In the genomic region with DNA sequence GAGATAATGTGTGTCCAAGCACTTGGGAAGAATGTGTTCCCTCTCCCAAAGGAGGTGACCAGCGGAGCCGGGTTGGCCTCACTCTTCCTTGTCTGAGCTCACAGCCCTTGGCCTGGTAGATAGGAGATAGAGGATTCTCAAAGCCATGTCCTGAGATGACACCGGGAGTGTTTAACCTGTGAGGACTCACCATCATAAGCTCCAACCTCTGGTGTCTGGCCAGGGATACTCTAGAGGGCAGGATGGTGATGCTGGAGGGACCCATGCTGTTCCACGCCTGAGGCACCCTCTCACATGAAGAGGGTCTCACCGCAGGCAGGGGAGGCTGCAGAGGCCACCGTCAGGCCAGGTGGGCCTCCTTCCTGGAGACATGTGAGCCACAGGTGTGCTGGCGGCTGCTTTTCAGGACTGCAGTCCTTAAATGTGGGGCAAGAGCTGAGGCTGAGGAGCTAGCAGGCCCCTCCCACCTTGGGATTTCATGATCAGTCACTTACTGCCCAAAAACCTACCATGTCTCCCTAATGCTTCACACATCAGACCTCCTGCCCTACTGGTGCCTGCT, we compare ENCODE assay signal across 22 cellular contexts. TPM values are rescaled to one million over a fixed set of nuclear protein-coding genes. Genes with fewer than 3 reads are reported as not detected.
A peak's percentile ranks its signal among the peaks of the same experiment; 100 is the strongest.
DNase-seq lines count a peak whose midpoint lies in the region; ATAC-seq, FAIRE-seq and TF ChIP-seq lines count a peak whose summit lies in the region.
"Had no signal": no experiment of that assay in that cellular context is flagged by ENCODE, and none has a peak within 500 bp of the region (broad histone marks: within the 10 kb centered on the region; RNA-seq: fewer than 3 reads in every experiment).

No MANE protein-coding gene starts in this region.

- no peak overlapping the region for H3K23ac ChIP-seq in IMR-90 (ENCODE audit: low read depth, low read length)

- no peaks in the 10 kb centered on the region for H3K4me1 Mint-ChIP-seq in neural crest cell
- H3K4me1 Mint-ChIP-seq in activated naive CD4-positive, alpha-beta T cell treated with anti-CD3 and anti-CD28 coated beads, Interleukin-2, amount 10 ng/mL, durations not matched to agents 7 days and 5 days, result no peaks in the 10 kb centered on the region
- H3K4me1 Mint-ChIP-seq: CD4-positive, CD25-positive, alpha-beta regulatory T cell; IgD-negative memory B cell had no signal

- 50% methylated on average over 2 of the region's 7 CpGs for WGBS in A549 (ENCODE audit: missing lambda C conversion rate)
- WGBS in IMR-90 (ENCODE audit: extremely low coverage in 2 of 2, insufficient read length in 1 of 2), 2 experiments, result 100% methylated on average over 1 of the region's 7 CpGs; no CpG with 5 or more reads in 1 of the 2 experiments
- WGBS in K562 (ENCODE audit: insufficient coverage, low coverage, missing lambda C conversion rate), result 47% methylated on average over 7 of the region's 7 CpGs

- CTCF ChIA-PET in A549 (lab: Yijun Ruan, JAX) (interaction anchor here (0.7 to 6.8 kb wide), 7 partner anchors 11 to 149 kb away, joined by 3 to 35 read pairs (median 4); no protein-coding TSS in a partner anchor), IMR-90 (lab: Yijun Ruan, JAX) (interaction anchor here (1.7 kb wide), 1 partner anchor 12 kb away, joined by 5 read pairs; no protein-coding TSS in a partner anchor), K562 (lab: Yijun Ruan, JAX; ENCODE audit: low intra/inter-chr PET ratio) (no interaction called here)
- CTCF ChIA-PET in activated naive CD4-positive, alpha-beta T cell treated with anti-CD3 and anti-CD28 coated beads, Interleukin-2, amount 10 ng/mL, durations not matched to agents 7 days and 5 days (lab: Charles Lee), result interaction anchor here (1.2 kb wide), 1 partner anchor 9 kb away, joined by 3 read pairs; no protein-coding TSS in a partner anchor

- TF ChIP-seq EP300 in A549 (IDR thresholded peaks at IDR 0.05) (no peak), K562 (IDR thresholded peaks at IDR 0.05; ENCODE audit: low read length) (no peak)

- no peak for TF ChIP-seq POLR2A in A549 (IDR thresholded peaks at IDR 0.05; ENCODE audit: low read length)
- TF ChIP-seq POLR2A in IMR-90 (IDR thresholded peaks at IDR 0.05; ENCODE audit: low read depth, low read length), result no peak
- no peak for TF ChIP-seq POLR2A in K562 (conservative IDR thresholded peaks at IDR 0.05)

- no peak overlapping the region for H3K14ac ChIP-seq in IMR-90 (replicated peaks; ENCODE audit: low read depth, low read length)

- H2BK120ac ChIP-seq in IMR-90 (ENCODE audit: low read depth, low read length), result no peak overlapping the region

- H2BK20ac ChIP-seq in IMR-90 (ENCODE audit: low read depth, low read length), result no peak overlapping the region

- H3K79me2 ChIP-seq in K562 (ENCODE audit: control insufficient read depth, insufficient read depth, low read length), result no peaks in the 10 kb centered on the region

- DNase-seq in A549 (ENCODE audit: low read depth in 1 of 2, low spot score in 1 of 2), result no peak
- DNase-seq in IMR-90, result no peak
- no peak for DNase-seq in K562 (ENCODE audit: extremely low read depth in 1 of 4, low spot score in 3 of 4)
- DNase-seq in neural crest cell (ENCODE audit: low read depth, low spot score), result no peak
- DNase-seq in effector CD8-positive, alpha-beta T cell (lab: John Stamatoyannopoulos, UW), result no peak
- no peak for DNase-seq in activated CD4-positive, alpha-beta T cell treated with anti-CD3 and anti-CD28 coated beads, Interleukin-2, amount 50 U/mL, for 4 hours
- no peak for DNase-seq in activated naive CD4-positive, alpha-beta T cell treated with anti-CD3 and anti-CD28 coated beads, Interleukin-2, amount 10 ng/mL, durations not matched to agents 7 days and 5 days
- no peak for DNase-seq in AG08396 (ENCODE audit: low spot score)
- DNase-seq: 8988T; BE2C; C1 segment of cervical spinal cord; Caco-2; CD4-positive, CD25-positive, alpha-beta regulatory T cell; GM23248; HCEC 1CT; HFFc6 had no signal

- no peak overlapping the region for H3K4me3 ChIP-seq in A549
- H3K4me3 ChIP-seq in IMR-90 (ENCODE audit: insufficient read depth, low read depth, low read length), result no peak overlapping the region
- H3K4me3 ChIP-seq in K562, result no peak overlapping the region
- H3K4me3 ChIP-seq: GM23248 had no signal

- H3K9me3 Mint-ChIP-seq in neural crest cell, result no peaks in the 10 kb centered on the region
- no peaks in the 10 kb centered on the region for H3K9me3 Mint-ChIP-seq in activated naive CD4-positive, alpha-beta T cell treated with anti-CD3 and anti-CD28 coated beads, Interleukin-2, amount 10 ng/mL, durations not matched to agents 7 days and 5 days
- H3K9me3 Mint-ChIP-seq: CD4-positive, CD25-positive, alpha-beta regulatory T cell; HFFc6; IgD-negative memory B cell had no signal

- no peak overlapping the region for H3K27ac Mint-ChIP-seq in neural crest cell (ENCODE audit: unreplicated experiment)
- no peak overlapping the region for H3K27ac Mint-ChIP-seq in activated naive CD4-positive, alpha-beta T cell treated with anti-CD3 and anti-CD28 coated beads, Interleukin-2, amount 10 ng/mL, durations not matched to agents 7 days and 5 days
- H3K27ac Mint-ChIP-seq: CD4-positive, CD25-positive, alpha-beta regulatory T cell; HFFc6; IgD-negative memory B cell had no signal

- H2AK9ac ChIP-seq in IMR-90 (replicated peaks; ENCODE audit: low read depth, low read length, poor library complexity), result no peak overlapping the region

- no peak overlapping the region for H3K9ac ChIP-seq in IMR-90 (ENCODE audit: low read depth, low read length)
- H3K9ac ChIP-seq in K562 (ENCODE audit: insufficient read depth in 1 of 2, low read depth in 2 of 2, low read length in 2 of 2), result 0 out of 4 replicates have a peak overlapping the region, but pooled peaks of 1 of the 2 experiments have one; percentile 4
- H3K9ac ChIP-seq: GM23248 had no signal

- H3K27ac ChIP-seq in A549 (no peak overlapping the region), IMR-90 (ENCODE audit: insufficient read depth, low read length) (no peak overlapping the region), K562 (ENCODE audit: extremely low read depth, low read depth, low read length) (no peak overlapping the region)
- H3K27ac ChIP-seq: GM23248, HL-60 had no signal

- H3K4me3 Mint-ChIP-seq in neural crest cell, result peak overlapping the region; percentile 38
- no peak overlapping the region for H3K4me3 Mint-ChIP-seq in activated naive CD4-positive, alpha-beta T cell treated with anti-CD3 and anti-CD28 coated beads, Interleukin-2, amount 10 ng/mL, durations not matched to agents 7 days and 5 days
- H3K4me3 Mint-ChIP-seq: CD4-positive, CD25-positive, alpha-beta regulatory T cell; HFFc6; IgD-negative memory B cell had no signal

- no peak overlapping the region for H4K91ac ChIP-seq in IMR-90 (ENCODE audit: insufficient read depth, low read depth, low read length)

- no peak overlapping the region for H2AK5ac ChIP-seq in IMR-90 (ENCODE audit: low read depth, low read length)

- dilution Hi-C loops in IMR-90 (cut with HindIII; ENCODE audit: low sequenced_read_pairs, unreplicated experiment), result no loop called here

- intact Hi-C loops in IMR-90 (cut with micrococcal nuclease), result no loop called here
- intact Hi-C loops in K562 (cut with micrococcal nuclease), result no loop called here

- H4K5ac ChIP-seq in IMR-90 (ENCODE audit: low read depth, low read length), result no peak overlapping the region

- in situ Hi-C loops in IMR-90 (cut with MboI; ENCODE audit: low sequenced_read_pairs) (no loop called here), K562 (cut with MboI) (no loop called here)

- no peaks in the 10 kb centered on the region for H3K9me1 ChIP-seq in IMR-90 (ENCODE audit: insufficient read depth, low read length)
- no peaks in the 10 kb centered on the region for H3K9me1 ChIP-seq in K562 (ENCODE audit: control insufficient read depth, insufficient read depth, low read length)

- H3K4me2 ChIP-seq in A549 (no peak overlapping the region), IMR-90 (ENCODE audit: low read depth, low read length) (no peak overlapping the region), K562 (ENCODE audit: insufficient read depth, low read length) (no peak overlapping the region)

- H3K36me3 Mint-ChIP-seq in neural crest cell (ENCODE audit: low read depth), result no peaks in the 10 kb centered on the region
- no peaks in the 10 kb centered on the region for H3K36me3 Mint-ChIP-seq in activated naive CD4-positive, alpha-beta T cell treated with anti-CD3 and anti-CD28 coated beads, Interleukin-2, amount 10 ng/mL, durations not matched to agents 7 days and 5 days
- H3K36me3 Mint-ChIP-seq: CD4-positive, CD25-positive, alpha-beta regulatory T cell had no signal

- no peaks in the 10 kb centered on the region for H3K79me1 ChIP-seq in IMR-90 (ENCODE audit: low read depth in 1 of 2, low read length in 2 of 2)

- POLR2A ChIA-PET in A549 (lab: Yijun Ruan, JAX), result interaction anchor here (1.0 kb wide), 1 partner anchor 12 kb away, joined by 6 read pairs; no protein-coding TSS in a partner anchor
- POLR2A ChIA-PET in IMR-90 (lab: Charles Lee; ENCODE audit: unreplicated experiment), result no interaction called here
- POLR2A ChIA-PET in K562 (lab: Yijun Ruan, JAX), result interaction anchor here (1.1 to 2.3 kb wide), 7 partner anchors 9 to 81 kb away, joined by 3 to 16 read pairs (median 6); no protein-coding TSS in a partner anchor

- no peaks in the 10 kb centered on the region for H3K27me3 Mint-ChIP-seq in neural crest cell (ENCODE audit: low read depth)
- peaks cover 25% of the 10 kb centered on the region for H3K27me3 Mint-ChIP-seq in activated naive CD4-positive, alpha-beta T cell treated with anti-CD3 and anti-CD28 coated beads, Interleukin-2, amount 10 ng/mL, durations not matched to agents 7 days and 5 days
- H3K27me3 Mint-ChIP-seq: IgD-negative memory B cell had no signal

- H3K56ac ChIP-seq in IMR-90 (ENCODE audit: extremely low read depth, insufficient read depth, low read length), result no peak overlapping the region

- H3K9me3 ChIP-seq in A549, result no peaks in the 10 kb centered on the region
- H3K9me3 ChIP-seq in IMR-90 (ENCODE audit: control insufficient read depth, insufficient read depth, low read length), result no peaks in the 10 kb centered on the region
- no peaks in the 10 kb centered on the region for H3K9me3 ChIP-seq in K562 (replicated peaks; ENCODE audit: control insufficient read depth, insufficient read depth, low read depth, low read length)
- H3K9me3 ChIP-seq: BE2C, Caco-2 had no signal

- no peak overlapping the region for H3K4ac ChIP-seq in IMR-90 (ENCODE audit: low read depth, low read length)

- H2AFZ ChIP-seq in IMR-90 (replicated peaks; ENCODE audit: low read length, poor library complexity) (peak overlapping the region; percentile 3), K562 (ENCODE audit: low read depth, low read length) (no peak overlapping the region; the same call in 1 of the 2 replicates)
- H2AFZ ChIP-seq: GM23248 had no signal

- H3K36me3 ChIP-seq in IMR-90 (ENCODE audit: control insufficient read depth, insufficient read depth, low read length) (no peaks in the 10 kb centered on the region), K562 (ENCODE audit: control insufficient read depth, insufficient read depth, low read length) (no peaks in the 10 kb centered on the region)
- H3K36me3 ChIP-seq: BE2C had no signal

- no peaks in the 10 kb centered on the region for H4K20me1 ChIP-seq in IMR-90 (ENCODE audit: insufficient read depth, low read length)
- H4K20me1 ChIP-seq in K562 (replicated peaks; ENCODE audit: control insufficient read depth, insufficient read depth, low read length), result no peaks in the 10 kb centered on the region

- TF ChIP-seq CTCF in A549 (IDR thresholded peaks at IDR 0.05) (no peak), IMR-90 (conservative IDR thresholded peaks at IDR 0.05; ENCODE audit: low read depth, low read length) (no peak), K562 (IDR thresholded peaks at IDR 0.05 in 2 of 3, conservative IDR thresholded peaks at IDR 0.05 in 1 of 3; ENCODE audit: insufficient read depth in 2 of 3, low read depth in 1 of 3, low read length in 3 of 3) (no peak), neural crest cell (conservative IDR thresholded peaks at IDR 0.05) (no peak)

- H3K18ac ChIP-seq in IMR-90 (ENCODE audit: low read depth, low read length), result no peak overlapping the region

- FAIRE-seq in A549 (lab: Jason Lieb, UNC), result no peak
- no peak for FAIRE-seq in K562 (lab: Jason Lieb, UNC)
- FAIRE-seq: D721Med, G401.6, GM12891, GM18507 had no signal

- no peak overlapping the region for H2BK5ac ChIP-seq in IMR-90 (ENCODE audit: low read depth, low read length, poor library complexity, severe bottlenecking)

- no peak overlapping the region for H4K8ac ChIP-seq in IMR-90 (ENCODE audit: low read depth in 2 of 2, low read length in 2 of 2)

- TF ChIP-seq RAD21 in A549 (conservative IDR thresholded peaks at IDR 0.05 in 1 of 2, IDR thresholded peaks at IDR 0.05 in 1 of 2) (no peak), IMR-90 (IDR thresholded peaks at IDR 0.05; ENCODE audit: low read length) (no peak), K562 (CRISPR knock-in tag; conservative IDR thresholded peaks at IDR 0.05 in 1 of 2, IDR thresholded peaks at IDR 0.05 in 1 of 2) (no peak)

- no peak overlapping the region for H2BK15ac ChIP-seq in IMR-90 (ENCODE audit: low read depth, low read length)

- ATAC-seq in A549 (peak; percentile 27 to 30; a peak in 3 of 6 replicates), IMR-90 (ENCODE audit: low read depth) (no peak), K562 (peak; percentile 26)

- BruUV-seq in IMR-90 (replicated peaks; lab: Mats Ljungman, UMichigan) (no TSS peak), K562 (replicated peaks; lab: Mats Ljungman, UMichigan) (no TSS peak)

- H3K27me3 ChIP-seq in IMR-90 (ENCODE audit: control insufficient read depth, insufficient read depth, low read length), result peaks cover 8% of the 10 kb centered on the region; the same call in 1 of the 2 replicates
- no peaks in the 10 kb centered on the region for H3K27me3 ChIP-seq in K562 (ENCODE audit: control insufficient read depth in 2 of 2, insufficient read depth in 2 of 2, low read length in 2 of 2)
- H3K27me3 ChIP-seq: BE2C had no signal

- H3K4me1 ChIP-seq in A549, result no peaks in the 10 kb centered on the region
- H3K4me1 ChIP-seq in IMR-90 (ENCODE audit: control insufficient read depth, insufficient read depth, low read length), result no peaks in the 10 kb centered on the region
- peaks cover 0 to 10% of the 10 kb centered on the region in 2 experiments; a peak in 3 of 5 replicates for H3K4me1 ChIP-seq in K562 (replicated peaks in 1 of 2; ENCODE audit: control insufficient read depth in 2 of 2, insufficient read depth in 2 of 2, low read length in 2 of 2)
- H3K4me1 ChIP-seq: BE2C had no signal

RNA-seq across cellular contexts. Expression of a gene that starts 6.6 kb away (rescaled TPM):
- polyA plus RNA-seq in A549 (2011; rRNA removed), result 5.9 and 7.5 TPM in 2 replicates
- polyA plus RNA-seq in A549 (2012; cell fraction: cytosol; rRNA removed), result 4.3 and 6.3 TPM in 2 replicates
- 9.1 and 10.5 TPM in 2 replicates for polyA plus RNA-seq in A549 (2012; cell fraction: nucleus; rRNA removed)
- polyA plus RNA-seq in A549 (2017; fragmentation: RNase III; extraction: RNeasy Plus Mini Kit Qiagen cat#74134 plus additional on column Dnase treatment), result 12.3 to 13.7 TPM (median 13.6 TPM) in 3 replicates
- 10.0 and 10.1 TPM in 2 replicates for polyA minus RNA-seq in A549 (2011; rRNA and poly(A)+ RNA removed)
- 9.1 and 9.4 TPM in 2 replicates for total RNA-seq in IMR-90 (2012; rRNA removed)
- polyA plus RNA-seq in IMR-90 (2012; rRNA removed), result 6.6 and 7.3 TPM in 2 replicates
- polyA plus RNA-seq in IMR-90 (2012; cell fraction: cytosol; rRNA removed), result 3.2 and 4.6 TPM in 2 replicates
- 9.8 and 11.9 TPM in 2 replicates for polyA plus RNA-seq in IMR-90 (2012; cell fraction: nucleus; rRNA removed; ENCODE audit: low replicate concordance)
- 6.8 and 16.5 TPM in 2 replicates for total RNA-seq in K562 (2011; cell fraction: chromatin; rRNA removed; ENCODE audit: low replicate concordance)
- total RNA-seq in K562 (2011; cell fraction: nucleolus; rRNA removed), result 8.6 and 11.3 TPM in 2 replicates
- 6.7 and 7.3 TPM in 2 replicates for total RNA-seq in K562 (2011; cell fraction: nucleoplasm; rRNA removed)
- 13.8 and 14.9 TPM in 2 replicates for total RNA-seq in K562 (2014; rRNA removed)
- 6.7 and 7.3 TPM in 2 replicates for total RNA-seq in K562 (2014; rRNA removed; fragmentation: Illumina TruSeq; extraction: Trizol)
- 9.2 and 10.0 TPM in 2 replicates for total RNA-seq in K562 (2015; rRNA removed; fragmentation: Illumina TruSeq; extraction: Trizol)
- 16.5 and 18.8 TPM in 2 replicates for total RNA-seq in K562 (2021)
- polyA plus RNA-seq in K562 (2011; rRNA removed), result 2.6 and 4.4 TPM in 2 replicates
- 4.0 and 5.6 TPM in 2 replicates for polyA plus RNA-seq in K562 (2011; cell fraction: cytosol; rRNA removed)
- polyA plus RNA-seq in K562 (2011; cell fraction: nucleus; rRNA removed), result 7.1 and 10.9 TPM in 2 replicates
- 12.0 and 13.0 TPM in 2 replicates for polyA plus RNA-seq in K562 (2012)
- 11.6 and 12.4 TPM in 2 replicates for polyA plus RNA-seq in K562 (2014; fragmentation: Illumina TruSeq; extraction: Trizol)
- under 1 TPM; 0.44 to 0.66 TPM for polyA plus RNA-seq in K562 (2014; fragmentation: Nextera tagmentation; extraction: Ambion mirVana)
- polyA plus RNA-seq in K562 (2014; rRNA removed), result 6.1 and 7.4 TPM in 2 replicates
- polyA minus RNA-seq in K562 (2011; rRNA and poly(A)+ RNA removed), result 4.2 and 5.3 TPM in 2 replicates
- polyA minus RNA-seq in K562 (2011; cell fraction: cytosol; rRNA and poly(A)+ RNA removed), result 9.2 and 9.8 TPM in 2 replicates
- 8.3 and 11.2 TPM in 2 replicates for polyA minus RNA-seq in K562 (2011; cell fraction: nucleus; rRNA and poly(A)+ RNA removed)
- 41.0 and 41.4 TPM in 2 replicates for total RNA-seq in neural crest cell

RNA-seq across cellular contexts. Expression of a gene that starts 31.5 kb away (rescaled TPM):
- polyA plus RNA-seq in A549 (2011; rRNA removed) (66.1 and 88.8 TPM in 2 replicates), A549 (2017; fragmentation: RNase III; extraction: RNeasy Plus Mini Kit Qiagen cat#74134 plus additional on column Dnase treatment) (63.9 to 69.9 TPM (median 66.4 TPM) in 3 replicates), IMR-90 (2012; rRNA removed) (46.7 and 49.7 TPM in 2 replicates), K562 (2011; rRNA removed) (91.7 and 97.8 TPM in 2 replicates), K562 (2014; fragmentation: Illumina TruSeq; extraction: Trizol) (107 and 115 TPM in 2 replicates), K562 (2014; fragmentation: Nextera tagmentation; extraction: Ambion mirVana) (1 to 10 TPM; 6.2 to 9.1 TPM), K562 (2014; rRNA removed) (68.2 and 75.6 TPM in 2 replicates)
- polyA plus RNA-seq in A549 (2012; cell fraction: cytosol; rRNA removed), result 46.9 and 60.1 TPM in 2 replicates
- polyA plus RNA-seq in A549 (2012; cell fraction: nucleus; rRNA removed), result 85.6 and 97.4 TPM in 2 replicates
- 101 and 138 TPM in 2 replicates for polyA minus RNA-seq in A549 (2011; rRNA and poly(A)+ RNA removed)
- total RNA-seq in IMR-90 (2012; rRNA removed) (63.9 and 72.4 TPM in 2 replicates), K562 (2014; rRNA removed) (81.9 and 95.6 TPM in 2 replicates), K562 (2014; rRNA removed; fragmentation: Illumina TruSeq; extraction: Trizol) (73.7 and 81.5 TPM in 2 replicates), K562 (2015; rRNA removed; fragmentation: Illumina TruSeq; extraction: Trizol) (76.4 and 82.9 TPM in 2 replicates), K562 (2021) (124 and 129 TPM in 2 replicates), neural crest cell (154 and 157 TPM in 2 replicates)
- 22.2 and 29.2 TPM in 2 replicates for polyA plus RNA-seq in IMR-90 (2012; cell fraction: cytosol; rRNA removed)
- polyA plus RNA-seq in IMR-90 (2012; cell fraction: nucleus; rRNA removed; ENCODE audit: low replicate concordance), result 74.3 and 98.0 TPM in 2 replicates
- total RNA-seq in K562 (2011; cell fraction: chromatin; rRNA removed; ENCODE audit: low replicate concordance), result 149 and 268 TPM in 2 replicates
- total RNA-seq in K562 (2011; cell fraction: nucleolus; rRNA removed), result 112 and 115 TPM in 2 replicates
- total RNA-seq in K562 (2011; cell fraction: nucleoplasm; rRNA removed), result 105 and 116 TPM in 2 replicates
- polyA plus RNA-seq in K562 (2011; cell fraction: cytosol; rRNA removed), result 60.8 and 77.4 TPM in 2 replicates
- polyA plus RNA-seq in K562 (2011; cell fraction: nucleus; rRNA removed), result 137 and 170 TPM in 2 replicates
- 78.5 and 80.4 TPM in 2 replicates for polyA plus RNA-seq in K562 (2012)
- 89.9 and 91.7 TPM in 2 replicates for polyA minus RNA-seq in K562 (2011; rRNA and poly(A)+ RNA removed)
- 61.7 and 77.1 TPM in 2 replicates for polyA minus RNA-seq in K562 (2011; cell fraction: cytosol; rRNA and poly(A)+ RNA removed)
- polyA minus RNA-seq in K562 (2011; cell fraction: nucleus; rRNA and poly(A)+ RNA removed), result 39.2 and 51.2 TPM in 2 replicates

RNA-seq across cellular contexts. Expression of a gene that starts 31.7 kb away (rescaled TPM):
- 3.5 and 4.5 TPM in 2 replicates for polyA plus RNA-seq in A549 (2011; rRNA removed)
- 15.3 and 15.5 TPM in 2 replicates for polyA plus RNA-seq in A549 (2012; cell fraction: cytosol; rRNA removed)
- 68.5 and 69.5 TPM in 2 replicates for polyA plus RNA-seq in A549 (2012; cell fraction: nucleus; rRNA removed)
- 7.7 to 9.9 TPM (median 9.5 TPM) in 3 replicates for polyA plus RNA-seq in A549 (2017; fragmentation: RNase III; extraction: RNeasy Plus Mini Kit Qiagen cat#74134 plus additional on column Dnase treatment)
- polyA minus RNA-seq in A549 (2011; rRNA and poly(A)+ RNA removed), result 2.3 and 3.2 TPM in 2 replicates
- 0.90 and 1.7 TPM in 2 replicates for total RNA-seq in IMR-90 (2012; rRNA removed)
- 7.6 and 8.8 TPM in 2 replicates for polyA plus RNA-seq in IMR-90 (2012; rRNA removed)
- polyA plus RNA-seq in IMR-90 (2012; cell fraction: cytosol; rRNA removed), result 5.0 and 5.2 TPM in 2 replicates
- polyA plus RNA-seq in IMR-90 (2012; cell fraction: nucleus; rRNA removed; ENCODE audit: low replicate concordance), result 47.8 and 56.3 TPM in 2 replicates
- 23.0 and 52.3 TPM in 2 replicates for total RNA-seq in K562 (2011; cell fraction: chromatin; rRNA removed; ENCODE audit: low replicate concordance)
- total RNA-seq in K562 (2011; cell fraction: nucleolus; rRNA removed), result 44.0 and 46.5 TPM in 2 replicates
- 24.7 and 39.0 TPM in 2 replicates for total RNA-seq in K562 (2011; cell fraction: nucleoplasm; rRNA removed)
- 16.1 and 18.5 TPM in 2 replicates for total RNA-seq in K562 (2014; rRNA removed)
- total RNA-seq in K562 (2014; rRNA removed; fragmentation: Illumina TruSeq; extraction: Trizol), result 4.2 and 6.1 TPM in 2 replicates
- 7.0 and 7.4 TPM in 2 replicates for total RNA-seq in K562 (2015; rRNA removed; fragmentation: Illumina TruSeq; extraction: Trizol)
- total RNA-seq in K562 (2021), result 18.4 and 20.0 TPM in 2 replicates
- 13.5 and 16.3 TPM in 2 replicates for polyA plus RNA-seq in K562 (2011; rRNA removed)
- 10.6 and 19.6 TPM in 2 replicates for polyA plus RNA-seq in K562 (2011; cell fraction: cytosol; rRNA removed)
- polyA plus RNA-seq in K562 (2011; cell fraction: nucleus; rRNA removed), result 107 and 225 TPM in 2 replicates
- polyA plus RNA-seq in K562 (2012), result 14.9 and 20.9 TPM in 2 replicates
- 9.0 and 9.6 TPM in 2 replicates for polyA plus RNA-seq in K562 (2014; fragmentation: Illumina TruSeq; extraction: Trizol)
- polyA plus RNA-seq in K562 (2014; fragmentation: Nextera tagmentation; extraction: Ambion mirVana), result 1 to 10 TPM; 5.5 to 6.2 TPM
- 33.7 and 38.2 TPM in 2 replicates for polyA plus RNA-seq in K562 (2014; rRNA removed)
- polyA minus RNA-seq in K562 (2011; rRNA and poly(A)+ RNA removed), result 1.2 and 2.5 TPM in 2 replicates
- 3.8 and 4.2 TPM in 2 replicates for polyA minus RNA-seq in K562 (2011; cell fraction: cytosol; rRNA and poly(A)+ RNA removed)
- 16.9 and 21.3 TPM in 2 replicates for polyA minus RNA-seq in K562 (2011; cell fraction: nucleus; rRNA and poly(A)+ RNA removed)
- total RNA-seq in neural crest cell, result 14.4 and 18.5 TPM in 2 replicates

RNA-seq across cellular contexts. Expression of a gene that starts 45.4 kb away (rescaled TPM):
- polyA plus RNA-seq in A549 (2011; rRNA removed) (28.0 and 30.0 TPM in 2 replicates), A549 (2017; fragmentation: RNase III; extraction: RNeasy Plus Mini Kit Qiagen cat#74134 plus additional on column Dnase treatment) (37.1 to 42.0 TPM (median 37.3 TPM) in 3 replicates), IMR-90 (2012; rRNA removed) (37.7 and 38.9 TPM in 2 replicates), K562 (2011; rRNA removed) (44.1 and 54.4 TPM in 2 replicates), K562 (2014; fragmentation: Illumina TruSeq; extraction: Trizol) (39.2 and 41.0 TPM in 2 replicates), K562 (2014; fragmentation: Nextera tagmentation; extraction: Ambion mirVana) (10 to 100 TPM in 1 of 2 experiments, 1 to 10 TPM in 1; 5.8 to 14.1 TPM), K562 (2014; rRNA removed) (50.4 and 54.2 TPM in 2 replicates)
- polyA plus RNA-seq in A549 (2012; cell fraction: cytosol; rRNA removed), result 41.6 and 46.7 TPM in 2 replicates
- 198 and 211 TPM in 2 replicates for polyA plus RNA-seq in A549 (2012; cell fraction: nucleus; rRNA removed)
- polyA minus RNA-seq in A549 (2011; rRNA and poly(A)+ RNA removed), result 22.1 and 29.7 TPM in 2 replicates
- total RNA-seq in IMR-90 (2012; rRNA removed) (26.0 and 26.7 TPM in 2 replicates), K562 (2014; rRNA removed) (30.7 and 45.9 TPM in 2 replicates), K562 (2014; rRNA removed; fragmentation: Illumina TruSeq; extraction: Trizol) (18.3 and 21.2 TPM in 2 replicates), K562 (2015; rRNA removed; fragmentation: Illumina TruSeq; extraction: Trizol) (23.9 and 25.2 TPM in 2 replicates), K562 (2021) (39.7 and 40.7 TPM in 2 replicates), neural crest cell (39.2 and 40.8 TPM in 2 replicates)
- polyA plus RNA-seq in IMR-90 (2012; cell fraction: cytosol; rRNA removed), result 20.1 and 32.6 TPM in 2 replicates
- 162 and 239 TPM in 2 replicates for polyA plus RNA-seq in IMR-90 (2012; cell fraction: nucleus; rRNA removed; ENCODE audit: low replicate concordance)
- 128 and 290 TPM in 2 replicates for total RNA-seq in K562 (2011; cell fraction: chromatin; rRNA removed; ENCODE audit: low replicate concordance)
- 161 and 163 TPM in 2 replicates for total RNA-seq in K562 (2011; cell fraction: nucleolus; rRNA removed)
- total RNA-seq in K562 (2011; cell fraction: nucleoplasm; rRNA removed), result 157 and 194 TPM in 2 replicates
- polyA plus RNA-seq in K562 (2011; cell fraction: cytosol; rRNA removed), result 44.6 and 56.8 TPM in 2 replicates
- 182 and 233 TPM in 2 replicates for polyA plus RNA-seq in K562 (2011; cell fraction: nucleus; rRNA removed)
- polyA plus RNA-seq in K562 (2012), result 30.6 and 41.6 TPM in 2 replicates
- 19.6 and 26.2 TPM in 2 replicates for polyA minus RNA-seq in K562 (2011; rRNA and poly(A)+ RNA removed)
- 14.9 and 17.4 TPM in 2 replicates for polyA minus RNA-seq in K562 (2011; cell fraction: cytosol; rRNA and poly(A)+ RNA removed)
- polyA minus RNA-seq in K562 (2011; cell fraction: nucleus; rRNA and poly(A)+ RNA removed), result 36.2 and 39.6 TPM in 2 replicates
